ENCODE assay signal across 11 cellular contexts in genomic region chr14:68820999-68821683, GRCh38. TPM values are rescaled to one million over a fixed set of nuclear protein-coding genes. Genes with fewer than 3 reads are reported as not detected.
DNase-seq lines count a peak whose midpoint lies in the region; ATAC-seq, FAIRE-seq and TF ChIP-seq lines count a peak whose summit lies in the region.
"Had no signal": no experiment of that assay in that cellular context is flagged by ENCODE, and none has a peak within 500 bp of the region (broad histone marks: within the 10 kb centered on the region; RNA-seq: fewer than 3 reads in every experiment).

No MANE protein-coding gene starts in this region.

- peak overlapping the region; percentile 87 for H3K27ac Mint-ChIP-seq in activated naive CD4-positive, alpha-beta T cell treated with anti-CD3 and anti-CD28 coated beads, Interleukin-2, amount 10 ng/mL, durations not matched to agents 7 days and 5 days
- peak overlapping the region; percentile 44 for H3K27ac Mint-ChIP-seq in activated naive CD8-positive, alpha-beta T cell treated with anti-CD3 and anti-CD28 coated beads, Interleukin-2, amount 50 U/mL, for 24 hours
- H3K27ac Mint-ChIP-seq in stimulated activated naive CD8-positive, alpha-beta T cell treated with anti-CD3 and anti-CD28 coated beads, Interleukin-15, amount 100 ng/mL, for 72 hours: peak overlapping the region in 1 of 2 donors; percentile 96
- no peak overlapping the region for H3K27ac Mint-ChIP-seq in chondrocyte (ENCODE audit: unreplicated experiment)

- H3K4me3 Mint-ChIP-seq in activated naive CD4-positive, alpha-beta T cell treated with anti-CD3 and anti-CD28 coated beads, Interleukin-2, amount 10 ng/mL, durations not matched to agents 7 days and 5 days: no peak overlapping the region
- no peak overlapping the region for H3K4me3 Mint-ChIP-seq in activated naive CD8-positive, alpha-beta T cell treated with anti-CD3 and anti-CD28 coated beads, Interleukin-2, amount 50 U/mL, for 24 hours
- H3K4me3 Mint-ChIP-seq in stimulated activated naive CD8-positive, alpha-beta T cell treated with anti-CD3 and anti-CD28 coated beads, Interleukin-15, amount 100 ng/mL, for 72 hours: peak overlapping the region; percentile 66 to 72
- no peak overlapping the region for H3K4me3 Mint-ChIP-seq in chondrocyte (ENCODE audit: unreplicated experiment)

- DNase-seq in activated naive CD4-positive, alpha-beta T cell treated with anti-CD3 and anti-CD28 coated beads, Interleukin-2, amount 10 ng/mL, durations not matched to agents 7 days and 5 days: no peak
- DNase-seq in activated naive CD4-positive, alpha-beta T cell treated with anti-CD3 and anti-CD28 coated beads, Interleukin-2, amount 50 U/mL, for 16 hours: no peak
- DNase-seq in activated naive CD8-positive, alpha-beta T cell treated with anti-CD3 and anti-CD28 coated beads, Interleukin-2, amount 50 U/mL, for 24 hours: no peak
- no peak for DNase-seq in stimulated activated naive CD8-positive, alpha-beta T cell treated with anti-CD3 and anti-CD28 coated beads, Interleukin-15, amount 100 ng/mL, for 72 hours
- DNase-seq in GM12891 (ENCODE audit: insufficient read length, low spot score) (no peak), chondrocyte (ENCODE audit: low spot score) (no peak)
- DNase-seq: KBM-7 had no signal

- no peaks in the 10 kb centered on the region for H3K36me3 Mint-ChIP-seq in activated naive CD4-positive, alpha-beta T cell treated with anti-CD3 and anti-CD28 coated beads, Interleukin-2, amount 10 ng/mL, durations not matched to agents 7 days and 5 days
- no peaks in the 10 kb centered on the region for H3K36me3 Mint-ChIP-seq in activated naive CD8-positive, alpha-beta T cell treated with anti-CD3 and anti-CD28 coated beads, Interleukin-2, amount 50 U/mL, for 24 hours (ENCODE audit: low read depth)
- H3K36me3 Mint-ChIP-seq in chondrocyte (ENCODE audit: low read depth): peaks cover 7% of the 10 kb centered on the region

- FAIRE-seq in GM12891 (lab: Jason Lieb, UNC): no peak
- FAIRE-seq: astrocyte, keratinocyte had no signal

- CTCF ChIA-PET in activated naive CD4-positive, alpha-beta T cell treated with anti-CD3 and anti-CD28 coated beads, Interleukin-2, amount 10 ng/mL, durations not matched to agents 7 days and 5 days (lab: Charles Lee): interaction anchor here (1.3 to 11.5 kb wide), 7 partner anchors 8 to 888 kb away, joined by 3 to 149 read pairs (median 28); no protein-coding TSS in a partner anchor

- TF ChIP-seq CTCF in chondrocyte (IDR thresholded peaks at IDR 0.05): no peak

- H3K27me3 Mint-ChIP-seq in activated naive CD4-positive, alpha-beta T cell treated with anti-CD3 and anti-CD28 coated beads, Interleukin-2, amount 10 ng/mL, durations not matched to agents 7 days and 5 days: no peaks in the 10 kb centered on the region
- no peaks in the 10 kb centered on the region for H3K27me3 Mint-ChIP-seq in activated naive CD8-positive, alpha-beta T cell treated with anti-CD3 and anti-CD28 coated beads, Interleukin-2, amount 50 U/mL, for 24 hours
- no peaks in the 10 kb centered on the region for H3K27me3 Mint-ChIP-seq in stimulated activated naive CD8-positive, alpha-beta T cell treated with anti-CD3 and anti-CD28 coated beads, Interleukin-15, amount 100 ng/mL, for 72 hours
- no peaks in the 10 kb centered on the region for H3K27me3 Mint-ChIP-seq in chondrocyte (ENCODE audit: low read depth)

- no peaks in the 10 kb centered on the region for H3K9me3 Mint-ChIP-seq in activated naive CD4-positive, alpha-beta T cell treated with anti-CD3 and anti-CD28 coated beads, Interleukin-2, amount 10 ng/mL, durations not matched to agents 7 days and 5 days
- no peaks in the 10 kb centered on the region for H3K9me3 Mint-ChIP-seq in activated naive CD8-positive, alpha-beta T cell treated with anti-CD3 and anti-CD28 coated beads, Interleukin-2, amount 50 U/mL, for 24 hours
- H3K9me3 Mint-ChIP-seq in stimulated activated naive CD8-positive, alpha-beta T cell treated with anti-CD3 and anti-CD28 coated beads, Interleukin-15, amount 100 ng/mL, for 72 hours: no peaks in the 10 kb centered on the region
- H3K9me3 Mint-ChIP-seq in chondrocyte (ENCODE audit: low read depth): no peaks in the 10 kb centered on the region

- H3K4me1 Mint-ChIP-seq in activated naive CD4-positive, alpha-beta T cell treated with anti-CD3 and anti-CD28 coated beads, Interleukin-2, amount 10 ng/mL, durations not matched to agents 7 days and 5 days: peaks cover 42% of the 10 kb centered on the region
- peaks cover 62% of the 10 kb centered on the region for H3K4me1 Mint-ChIP-seq in activated naive CD8-positive, alpha-beta T cell treated with anti-CD3 and anti-CD28 coated beads, Interleukin-2, amount 50 U/mL, for 24 hours
- peaks cover 79% of the 10 kb centered on the region for H3K4me1 Mint-ChIP-seq in stimulated activated naive CD8-positive, alpha-beta T cell treated with anti-CD3 and anti-CD28 coated beads, Interleukin-15, amount 100 ng/mL, for 72 hours
- H3K4me1 Mint-ChIP-seq in chondrocyte (ENCODE audit: low read depth): peaks cover 25% of the 10 kb centered on the region

- peak; percentile 29 for ATAC-seq in HG02885 (IDR thresholded peaks at IDR 0.05; ENCODE audit: poor library complexity, unreplicated experiment)
- no peak for ATAC-seq in activated naive CD8-positive, alpha-beta T cell treated with anti-CD3 and anti-CD28 coated beads, Interleukin-2, amount 50 U/mL, for 24 hours
- ATAC-seq in stimulated activated naive CD8-positive, alpha-beta T cell treated with anti-CD3 and anti-CD28 coated beads, Interleukin-15, amount 100 ng/mL, for 72 hours: no peak
- no peak for ATAC-seq in HG03097 (IDR thresholded peaks at IDR 0.05; ENCODE audit: low FRiP score, unreplicated experiment)

- TF ChIP-seq POLR2A in GM12891 (IDR thresholded peaks at IDR 0.05; ENCODE audit: low read depth, low read length): no peak

TF ChIP-seq in GM12891, 5 proteins besides CTCF, POLR2A, EP300 and RAD21:
- no peak for TF ChIP-seq POLR2AphosphoS5 (IDR thresholded peaks at IDR 0.05; ENCODE audit: low read depth, low read length)
- no peak for TF ChIP-seq POU2F2 (IDR thresholded peaks at IDR 0.05; ENCODE audit: low read depth, low read length)
- no peak for TF ChIP-seq SPI1 (IDR thresholded peaks at IDR 0.05; ENCODE audit: low read depth, low read length)
- TF ChIP-seq PAX5 (IDR thresholded peaks at IDR 0.05; ENCODE audit: insufficient read depth, low read length, severe bottlenecking): no peak
- no peak for TF ChIP-seq TAF1 (IDR thresholded peaks at IDR 0.05; ENCODE audit: low read depth, low read length)

RNA-seq across cellular contexts. Expression of gene ZFP36L1, which starts 28.3 kb away (rescaled TPM):
- 48.8 TPM for polyA plus RNA-seq in GM12891 (2012; ENCODE audit: low read depth, missing spikeins)
- 82.5 to 195 TPM (median 180 TPM) in 3 replicates for total RNA-seq in chondrocyte

Comparison
In these comparisons a context has a peak if more than half of its experiments do, and no peak if none do; other contexts are left out.
1. H3K4me3 Mint-ChIP-seq: peak in stimulated activated naive CD8-positive, alpha-beta T cell treated with anti-CD3 and anti-CD28 coated beads, Interleukin-15, amount 100 ng/mL, for 72 hours (2 of 2); none in activated naive CD4-positive, alpha-beta T cell treated with anti-CD3 and anti-CD28 coated beads, Interleukin-2, amount 10 ng/mL, durations not matched to agents 7 days and 5 days (single experiment), activated naive CD8-positive, alpha-beta T cell treated with anti-CD3 and anti-CD28 coated beads, Interleukin-2, amount 50 U/mL, for 24 hours (single experiment) and chondrocyte (single experiment).